Comparison of ENCODE assay signal across 11 cellular contexts in the genomic region with DNA sequence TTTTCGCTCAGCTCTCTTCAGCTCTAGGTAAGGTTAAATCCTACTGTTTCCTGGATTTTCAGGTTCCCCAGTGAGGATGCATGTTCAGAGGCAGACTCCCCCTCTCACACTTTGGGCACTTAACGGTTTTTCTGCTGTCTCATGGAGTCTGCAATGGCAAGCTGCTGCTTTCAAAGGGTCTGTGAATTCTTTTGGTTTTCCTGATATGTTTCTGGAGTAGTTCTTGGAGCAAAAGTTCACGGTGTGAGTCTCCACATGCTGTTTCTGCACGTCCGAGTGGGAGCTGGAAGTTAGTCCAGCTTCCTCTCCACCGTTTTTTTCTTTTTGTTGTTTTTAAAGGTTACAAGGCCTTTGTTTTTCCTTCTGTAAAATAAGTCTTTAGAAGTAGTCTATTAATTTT. TPM values are rescaled to one million over a fixed set of nuclear protein-coding genes. Genes with fewer than 3 reads are reported as not detected.
DNase-seq lines count a peak whose midpoint lies in the region; ATAC-seq, FAIRE-seq and TF ChIP-seq lines count a peak whose summit lies in the region.
"Had no signal": no experiment of that assay in that cellular context is flagged by ENCODE, and none has a peak within 500 bp of the region (broad histone marks: within the 10 kb centered on the region; RNA-seq: fewer than 3 reads in every experiment).

No MANE protein-coding gene starts in this region.

- TF ChIP-seq CTCF in left ventricle myocardium inferior (IDR thresholded peaks at IDR 0.05; ENCODE audit: borderline replicate concordance) (no peak), astrocyte (IDR thresholded peaks at IDR 0.05; ENCODE audit: insufficient read depth, low read depth, low read length) (no peak), liver (IDR thresholded peaks at IDR 0.05; ENCODE audit: low read depth, low read length, missing input control) (no peak), vagina (IDR thresholded peaks at IDR 0.05) (no peak), H9 (conservative IDR thresholded peaks at IDR 0.05) (no peak)

- H3T11ph ChIP-seq in H9 (ENCODE audit: low read length), result no peak overlapping the region

- H3K23ac ChIP-seq in H9 (ENCODE audit: insufficient read length, low read depth, low read length), result no peak overlapping the region

- H3K79me2 ChIP-seq in astrocyte (ENCODE audit: insufficient read depth, low read length), result peaks cover 30% of the 10 kb centered on the region
- no peaks in the 10 kb centered on the region; the same call in 1 of the 2 replicates for H3K79me2 ChIP-seq in H9 (ENCODE audit: insufficient read depth, low read length)

- no peak overlapping the region for H4K8ac ChIP-seq in H9 (replicated peaks; ENCODE audit: insufficient read length, low read depth, low read length)

- 81% methylated on average over 6 of the region's 6 CpGs for WGBS in liver
- no CpG with 5 or more reads among the region's 6 CpGs for WGBS in H9 (ENCODE audit: extremely low coverage, insufficient read length, low lambda C conversion rate)

- no peak overlapping the region for H2BK20ac ChIP-seq in H9 (ENCODE audit: low read depth, low read length, poor library complexity, severe bottlenecking)

- no peak overlapping the region for H2AK5ac ChIP-seq in H9 (ENCODE audit: insufficient read length, low read length)

- no peak overlapping the region for H3K4me3 Mint-ChIP-seq in astrocyte (ENCODE audit: unreplicated experiment)
- no peak overlapping the region for H3K4me3 Mint-ChIP-seq in H9
- H3K4me3 Mint-ChIP-seq in stimulated activated naive B cell treated with anti-CD40 and anti-IgM and Interleukin-4, amounts not matched to agents 10 μg/mL and 1 μg/mL and 100 μg/mL, for 72 hours, result no peak overlapping the region

- H3K4me3 ChIP-seq in left ventricle myocardium inferior (peak overlapping the region; percentile 17), astrocyte (ENCODE audit: insufficient read depth, low read depth, low read length) (no peak overlapping the region), liver (ENCODE audit: low read depth in 1 of 3, low read length in 3 of 3) (no peak overlapping the region), vagina (no peak overlapping the region)
- H3K4me3 ChIP-seq: ascending aorta, thyroid gland had no signal

- TF ChIP-seq POLR2A in vagina (IDR thresholded peaks at IDR 0.05), result no peak

- no peak overlapping the region for H3K56ac ChIP-seq in H9 (ENCODE audit: insufficient read length, low read depth, low read length)

- no peak overlapping the region for H2BK12ac ChIP-seq in H9 (ENCODE audit: insufficient read length, low read depth, low read length)

- H3K27me3 Mint-ChIP-seq in astrocyte (ENCODE audit: low read depth, unreplicated experiment) (no peaks in the 10 kb centered on the region), H9 (ENCODE audit: low read depth) (peaks cover 4% of the 10 kb centered on the region)
- no peaks in the 10 kb centered on the region for H3K27me3 Mint-ChIP-seq in stimulated activated naive B cell treated with anti-CD40 and anti-IgM and Interleukin-4, amounts not matched to agents 10 μg/mL and 1 μg/mL and 100 μg/mL, for 72 hours

- ATAC-seq in Right ventricle myocardium inferior, result no peak
- no peak for ATAC-seq in stimulated activated naive B cell treated with anti-CD40 and anti-IgM and Interleukin-4, amounts not matched to agents 10 μg/mL and 1 μg/mL and 100 μg/mL, for 72 hours (replicated peaks)

- no peak for DNase-seq in left ventricle myocardium inferior
- no peak for DNase-seq in Right ventricle myocardium inferior (ENCODE audit: missing footprints)
- peak; percentile 38 for DNase-seq in astrocyte (ENCODE audit: low read depth)
- no peak for DNase-seq in vagina (ENCODE audit: extremely low spot score in 2 of 2)
- DNase-seq in H9, result no peak
- no peak for DNase-seq in stimulated activated naive B cell treated with anti-CD40 and anti-IgM and Interleukin-4, amounts not matched to agents 10 μg/mL and 1 μg/mL and 100 μg/mL, for 72 hours
- no peak for DNase-seq in NCI-H1417 treated with DMSO at 0.1 percent for 48 hours (lab: John Stamatoyannopoulos, UW)
- DNase-seq: GDM1 had no signal

- H3K79me1 ChIP-seq in H9 (ENCODE audit: insufficient read depth, low read depth, low read length, poor library complexity, severe bottlenecking), result no peaks in the 10 kb centered on the region

- no peak overlapping the region for H2BK120ac ChIP-seq in H9 (ENCODE audit: low read depth, low read length, poor library complexity, severe bottlenecking)

- peaks cover 3% of the 10 kb centered on the region for H3K36me3 Mint-ChIP-seq in astrocyte (ENCODE audit: low read depth, unreplicated experiment)
- peaks cover 4 to 15% (median 9%) of the 10 kb centered on the region in 3 experiments for H3K36me3 Mint-ChIP-seq in H9 (ENCODE audit: insufficient read depth in 1 of 3, low read depth in 3 of 3)
- H3K36me3 Mint-ChIP-seq in stimulated activated naive B cell treated with anti-CD40 and anti-IgM and Interleukin-4, amounts not matched to agents 10 μg/mL and 1 μg/mL and 100 μg/mL, for 72 hours, result peaks cover 16 to 22% of the 10 kb centered on the region in 2 donors

- H3K18ac ChIP-seq in H9 (ENCODE audit: insufficient read length, low read depth, low read length), result no peak overlapping the region

- H4K5ac ChIP-seq in H9 (ENCODE audit: insufficient read length, low read depth, low read length), result no peak overlapping the region

- H4K20me1 ChIP-seq in astrocyte (ENCODE audit: insufficient read depth, low read length), result no peaks in the 10 kb centered on the region
- no peaks in the 10 kb centered on the region for H4K20me1 ChIP-seq in H9 (ENCODE audit: control insufficient read depth, insufficient read depth, insufficient read length)

- H3K14ac ChIP-seq in H9 (ENCODE audit: insufficient read depth, low read length), result no peak overlapping the region

- FAIRE-seq in astrocyte (lab: Jason Lieb, UNC), result no peak

- peaks cover 4% of the 10 kb centered on the region for H3K9me3 ChIP-seq in left ventricle myocardium inferior (replicated peaks)
- no peaks in the 10 kb centered on the region for H3K9me3 ChIP-seq in astrocyte (ENCODE audit: insufficient read depth, low read depth, low read length)
- no peaks in the 10 kb centered on the region for H3K9me3 ChIP-seq in liver (ENCODE audit: control insufficient read depth in 4 of 4, low read length in 3 of 4)
- H3K9me3 ChIP-seq in vagina, result no peaks in the 10 kb centered on the region
- no peaks in the 10 kb centered on the region for H3K9me3 ChIP-seq in H9 (ENCODE audit: control insufficient read depth, low read depth, low read length)
- H3K9me3 ChIP-seq: ascending aorta, thyroid gland had no signal

- H3K4me1 ChIP-seq in left ventricle myocardium inferior (peaks cover 59% of the 10 kb centered on the region), astrocyte (ENCODE audit: insufficient read depth, low read length) (peaks cover 21% of the 10 kb centered on the region), liver (ENCODE audit: control insufficient read depth in 4 of 4, insufficient read depth in 4 of 4, low read length in 3 of 4) (peaks cover 2 to 9% (median 4%) of the 10 kb centered on the region in 4 donors), vagina (peaks cover 29% of the 10 kb centered on the region), H9 (ENCODE audit: insufficient read depth, low read length) (peaks cover 11% of the 10 kb centered on the region; the same call in 1 of the 2 replicates)

- peaks cover 3% of the 10 kb centered on the region for H3K23me2 ChIP-seq in H9 (ENCODE audit: insufficient read length, low read depth, low read length, poor library complexity, severe bottlenecking)

- H3K27me3 ChIP-seq in left ventricle myocardium inferior (ENCODE audit: low read depth) (no peaks in the 10 kb centered on the region), astrocyte (ENCODE audit: insufficient read depth, low read length) (no peaks in the 10 kb centered on the region), liver (ENCODE audit: control insufficient read depth in 4 of 4, insufficient read depth in 4 of 4, low read length in 3 of 4) (no peaks in the 10 kb centered on the region), vagina (no peaks in the 10 kb centered on the region), H9 (ENCODE audit: insufficient read depth, low read length) (no peaks in the 10 kb centered on the region)
- H3K27me3 ChIP-seq: ascending aorta, thyroid gland had no signal

- H3K4me1 Mint-ChIP-seq in astrocyte (ENCODE audit: low read depth, unreplicated experiment) (peaks cover 52% of the 10 kb centered on the region), H9 (peaks cover 55 to 58% of the 10 kb centered on the region in 2 experiments)
- H3K4me1 Mint-ChIP-seq in stimulated activated naive B cell treated with anti-CD40 and anti-IgM and Interleukin-4, amounts not matched to agents 10 μg/mL and 1 μg/mL and 100 μg/mL, for 72 hours, result peaks cover 36 to 45% of the 10 kb centered on the region in 2 donors

- H3K27ac Mint-ChIP-seq in astrocyte (ENCODE audit: unreplicated experiment) (no peak overlapping the region), H9 (peak overlapping the region in 1 of 3 experiments; percentile 76; a peak in 1 of 7 replicates)
- no peak overlapping the region for H3K27ac Mint-ChIP-seq in stimulated activated naive B cell treated with anti-CD40 and anti-IgM and Interleukin-4, amounts not matched to agents 10 μg/mL and 1 μg/mL and 100 μg/mL, for 72 hours

- peak overlapping the region; percentile 44 for H3K9ac ChIP-seq in astrocyte (ENCODE audit: low read length)
- H3K9ac ChIP-seq in liver (ENCODE audit: low read depth in 1 of 2, low read length in 2 of 2), result no peak overlapping the region
- H3K9ac ChIP-seq in H9 (ENCODE audit: extremely low read depth, insufficient read length, low read length), result no peak overlapping the region

- no peak overlapping the region for H3K4ac ChIP-seq in H9 (ENCODE audit: low read depth, low read length)

- H3K36me3 ChIP-seq in left ventricle myocardium inferior (no peaks in the 10 kb centered on the region), astrocyte (ENCODE audit: insufficient read depth, low read length) (no peaks in the 10 kb centered on the region), liver (ENCODE audit: control insufficient read depth in 4 of 4, insufficient read depth in 3 of 4, low read depth in 1 of 4, low read length in 3 of 4) (no peaks in the 10 kb centered on the region), vagina (no peaks in the 10 kb centered on the region)
- H3K36me3 ChIP-seq: ascending aorta, thyroid gland had no signal

- H4K91ac ChIP-seq in H9 (ENCODE audit: insufficient read length, low read depth, low read length), result no peak overlapping the region

- intact Hi-C loops in left ventricle myocardium inferior (cut with micrococcal nuclease), result no loop called here
- intact Hi-C loops in Right ventricle myocardium inferior (cut with DNase I), result no loop called here
- intact Hi-C loops in vagina (cut with DNase I), result no loop called here

- H2AFZ ChIP-seq in astrocyte (ENCODE audit: low read depth, low read length) (no peak overlapping the region), H9 (ENCODE audit: low read length) (no peak overlapping the region)

- H2BK5ac ChIP-seq in H9 (ENCODE audit: insufficient read length, low read length), result no peak overlapping the region

- no peak for TF ChIP-seq RAD21 in liver (IDR thresholded peaks at IDR 0.05)

- no peak overlapping the region for H2BK15ac ChIP-seq in H9 (ENCODE audit: low read depth, low read length)

- H3K4me2 ChIP-seq in astrocyte (ENCODE audit: low read length) (peak overlapping the region; percentile 80), H9 (ENCODE audit: insufficient read depth, insufficient read length, low read length) (no peak overlapping the region)

- H3K9me3 Mint-ChIP-seq in astrocyte (ENCODE audit: unreplicated experiment), result peaks cover 5% of the 10 kb centered on the region
- H3K9me3 Mint-ChIP-seq in H9, result peaks cover 0 to 6% of the 10 kb centered on the region in 2 experiments; a peak in 2 of 5 replicates
- H3K9me3 Mint-ChIP-seq in stimulated activated naive B cell treated with anti-CD40 and anti-IgM and Interleukin-4, amounts not matched to agents 10 μg/mL and 1 μg/mL and 100 μg/mL, for 72 hours, result no peaks in the 10 kb centered on the region

- peak overlapping the region; percentile 83 for H3K27ac ChIP-seq in left ventricle myocardium inferior (replicated peaks)
- H3K27ac ChIP-seq in astrocyte (ENCODE audit: low read depth, low read length), result peak overlapping the region; percentile 57
- H3K27ac ChIP-seq in liver (ENCODE audit: low read depth in 1 of 2, low read length in 2 of 2), result peak overlapping the region in 1 of 2 donors; percentile 28
- H3K27ac ChIP-seq in vagina, result peak overlapping the region; percentile 30
- H3K27ac ChIP-seq in H9 (ENCODE audit: insufficient read length, low read depth, low read length), result no peak overlapping the region

RNA-seq across cellular contexts. Expression of gene DNAJC15, which starts 35.5 kb away (rescaled TPM):
- 30.1 TPM for total RNA-seq in left ventricle myocardium inferior
- 35.6 TPM for total RNA-seq in Right ventricle myocardium inferior
- 10.9 and 13.8 TPM in 2 replicates for total RNA-seq in astrocyte
- total RNA-seq in liver, result 10 to 100 TPM in 1 of 2 donors, 1 to 10 TPM in 1; 5.8 to 17.8 TPM
- 10 to 100 TPM; 10.2 to 55.4 TPM for polyA plus RNA-seq in liver
- 4.7 TPM for total RNA-seq in vagina
- total RNA-seq in H9 (2021), result 12.2 and 13.4 TPM in 2 replicates
